In the genomic region with DNA sequence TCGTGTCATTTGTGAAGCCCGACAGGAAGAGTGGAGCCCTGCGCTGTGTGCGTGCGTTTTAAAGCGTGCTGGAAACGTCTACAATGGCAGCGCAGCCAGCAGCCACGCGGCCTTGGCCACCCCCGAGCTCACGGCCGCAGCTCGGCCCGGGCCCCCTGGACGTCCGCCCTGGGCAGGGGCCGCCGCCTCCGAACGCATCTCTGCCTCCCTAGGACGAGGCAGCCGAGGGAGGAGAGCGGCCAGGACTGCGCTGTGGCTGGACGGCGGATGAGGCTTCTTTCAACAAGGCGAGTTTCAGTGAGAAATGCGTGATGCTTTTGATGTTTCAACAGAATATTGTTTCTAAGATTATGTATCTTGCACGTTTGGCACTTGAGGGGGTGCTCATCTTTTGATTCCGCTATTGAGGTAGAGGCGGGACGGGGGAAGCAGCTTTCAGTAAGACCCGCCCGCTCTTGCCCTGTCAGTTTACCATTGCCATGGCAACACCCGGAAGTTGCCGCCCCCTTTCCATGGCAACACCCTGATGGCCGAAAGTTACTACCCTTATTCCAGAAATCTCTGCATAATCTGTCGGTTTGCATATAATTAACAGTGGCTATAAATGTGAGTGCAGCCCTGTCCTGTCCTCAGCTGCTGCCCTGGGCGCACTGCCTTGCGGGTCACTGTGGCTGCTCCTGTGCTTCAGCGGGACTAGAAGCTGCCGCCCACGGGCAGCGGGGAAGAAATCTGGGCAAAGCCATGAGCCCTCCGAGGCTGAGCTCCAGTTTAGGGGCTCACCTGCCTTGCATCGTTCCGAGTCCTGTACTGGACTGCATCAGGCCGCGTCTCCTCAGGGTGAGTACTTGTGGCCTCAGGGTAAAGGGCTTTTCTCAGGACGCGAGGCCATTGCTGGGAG, we compare ENCODE assay signal across 8 cellular contexts. TPM values are rescaled to one million over a fixed set of nuclear protein-coding genes. Genes with fewer than 3 reads are reported as not detected.
DNase-seq lines count a peak whose midpoint lies in the region; ATAC-seq and TF ChIP-seq lines count a peak whose summit lies in the region.

No MANE protein-coding gene starts in this region.

- H2BK12ac ChIP-seq in trophoblast cell (ENCODE audit: low read length): no peak overlapping the region

- no peaks in the 10 kb centered on the region for H3K79me2 ChIP-seq in trophoblast cell (ENCODE audit: control insufficient read depth, insufficient read depth, low read length, poor library complexity)

- H3K9me3 ChIP-seq in HUES48 (ENCODE audit: control insufficient read depth, insufficient read depth, low read length) (no peaks in the 10 kb centered on the region), SJSA1 (replicated peaks) (no peaks in the 10 kb centered on the region), trophoblast cell (ENCODE audit: insufficient read depth, low read depth, low read length) (no peaks in the 10 kb centered on the region), tibial artery (no peaks in the 10 kb centered on the region)

- H3K79me1 ChIP-seq in trophoblast cell (ENCODE audit: low read length): no peaks in the 10 kb centered on the region

- DNase-seq in COLO668 (lab: John Stamatoyannopoulos, UW; ENCODE audit: unreplicated experiment) (peak; percentile 88), SJSA1 (ENCODE audit: low read depth in 1 of 2, low spot score in 2 of 2) (peak; percentile 71 to 72), head of caudate nucleus (peak; percentile 81 to 98 (median 93)), trophoblast cell (peak; percentile 67 to 79), tibial artery (peak; percentile 88 to 89)

- ATAC-seq in GM21360 (IDR thresholded peaks at IDR 0.05; ENCODE audit: unreplicated experiment): peak; percentile 77

- H3K9me3 Mint-ChIP-seq in activated naive CD8-positive, alpha-beta T cell (ENCODE audit: low read depth): no peaks in the 10 kb centered on the region

- H3K23ac ChIP-seq in trophoblast cell (ENCODE audit: low read length): no peak overlapping the region

- H3K27ac ChIP-seq in HUES48 (ENCODE audit: low read depth, low read length) (no peak overlapping the region), SJSA1 (no peak overlapping the region), trophoblast cell (ENCODE audit: low read depth, low read length) (no peak overlapping the region), tibial artery (no peak overlapping the region)

- H3K4me3 ChIP-seq in HUES48 (ENCODE audit: low read depth, low read length) (peak overlapping the region; percentile 55), SJSA1 (peak overlapping the region; percentile 42), trophoblast cell (ENCODE audit: low read depth, low read length) (peak overlapping the region; percentile 69), tibial artery (peak overlapping the region; percentile 52 to 56)

- peak overlapping the region; percentile 46 for H4K12ac ChIP-seq in trophoblast cell (ENCODE audit: low read depth, low read length)

- H3K36me3 ChIP-seq in HUES48 (ENCODE audit: control insufficient read depth, insufficient read depth, low read length) (peaks cover 53% of the 10 kb centered on the region), SJSA1 (no peaks in the 10 kb centered on the region), trophoblast cell (ENCODE audit: control insufficient read depth in 1 of 2, insufficient read depth in 2 of 2, low read length in 2 of 2) (peaks cover 13 to 15% of the 10 kb centered on the region in 2 experiments), tibial artery (no peaks in the 10 kb centered on the region)

- no peak overlapping the region for H3K9ac ChIP-seq in HUES48 (ENCODE audit: low read depth, low read length)
- H3K9ac ChIP-seq in trophoblast cell (ENCODE audit: low read length): no peak overlapping the region

- peak overlapping the region; percentile 52 for H3K27ac Mint-ChIP-seq in activated naive CD8-positive, alpha-beta T cell

- H3K4me1 ChIP-seq in HUES48 (ENCODE audit: control insufficient read depth, insufficient read depth, low read length): no peaks in the 10 kb centered on the region
- H3K4me1 ChIP-seq in SJSA1 (replicated peaks): peaks cover 18% of the 10 kb centered on the region
- no peaks in the 10 kb centered on the region for H3K4me1 ChIP-seq in trophoblast cell (ENCODE audit: control insufficient read depth in 1 of 2, insufficient read depth in 2 of 2, low read length in 2 of 2)
- peaks cover 0 to 20% (median 3%) of the 10 kb centered on the region in 4 donors for H3K4me1 ChIP-seq in tibial artery

- peak overlapping the region; percentile 87 for H3K4me3 Mint-ChIP-seq in activated naive CD8-positive, alpha-beta T cell

- H3K4me1 Mint-ChIP-seq in activated naive CD8-positive, alpha-beta T cell (ENCODE audit: low read depth): peaks cover 13% of the 10 kb centered on the region

- no peak overlapping the region for H2AK5ac ChIP-seq in trophoblast cell (ENCODE audit: low read length)

- peak overlapping the region; percentile 81 for H4K8ac ChIP-seq in trophoblast cell (ENCODE audit: low read depth, low read length)

- H2BK120ac ChIP-seq in trophoblast cell (ENCODE audit: insufficient read depth, low read length, poor library complexity): no peak overlapping the region

- WGBS in trophoblast cell (ENCODE audit: extremely low coverage, insufficient coverage, insufficient read length): no CpG with 5 or more reads among the region's 52 CpGs

- peaks cover 3% of the 10 kb centered on the region for H3K27me3 Mint-ChIP-seq in activated naive CD8-positive, alpha-beta T cell

- H3K18ac ChIP-seq in trophoblast cell (ENCODE audit: low read length): peak overlapping the region; percentile 80

- no peaks in the 10 kb centered on the region for H3K36me3 Mint-ChIP-seq in activated naive CD8-positive, alpha-beta T cell

- H2AFZ ChIP-seq in trophoblast cell (ENCODE audit: insufficient read depth, low read length, poor library complexity): no peak overlapping the region

- peak overlapping the region; percentile 65 for H3K4me2 ChIP-seq in trophoblast cell (ENCODE audit: low read length)

- TF ChIP-seq CTCF in tibial artery (IDR thresholded peaks at IDR 0.05): no peak

- intact Hi-C loops in head of caudate nucleus (cut with DNase I): no loop called here
- intact Hi-C loops in tibial artery (cut with DNase I; ENCODE audit: low total_unique reads): loop anchor here (10.0 kb wide), 1 partner anchor 923 kb away; no protein-coding TSS in a partner anchor

- H3K27me3 ChIP-seq in HUES48 (ENCODE audit: control insufficient read depth, insufficient read depth, low read length) (no peaks in the 10 kb centered on the region), SJSA1 (replicated peaks) (no peaks in the 10 kb centered on the region), trophoblast cell (ENCODE audit: insufficient read depth, low read length) (no peaks in the 10 kb centered on the region), tibial artery (no peaks in the 10 kb centered on the region)

- H4K91ac ChIP-seq in trophoblast cell (ENCODE audit: low read depth, low read length): no peak overlapping the region

- no peak overlapping the region for H3K4ac ChIP-seq in trophoblast cell (ENCODE audit: low read depth, low read length)

- no peak overlapping the region for H3K14ac ChIP-seq in trophoblast cell (ENCODE audit: low read length)

- peak overlapping the region; percentile 37 for H2BK5ac ChIP-seq in trophoblast cell (ENCODE audit: low read depth, low read length, poor library complexity)

RNA-seq across cellular contexts. Expression of gene ADNP2, which starts 38.6 kb away (rescaled TPM):
- total RNA-seq in SJSA1 (2014; rRNA removed; shearing (Covaris generic)): 14.7 and 21.3 TPM in 2 replicates
- 13.6 and 13.8 TPM in 2 replicates for polyA plus RNA-seq in trophoblast cell (2013)
